In the genomic region with DNA sequence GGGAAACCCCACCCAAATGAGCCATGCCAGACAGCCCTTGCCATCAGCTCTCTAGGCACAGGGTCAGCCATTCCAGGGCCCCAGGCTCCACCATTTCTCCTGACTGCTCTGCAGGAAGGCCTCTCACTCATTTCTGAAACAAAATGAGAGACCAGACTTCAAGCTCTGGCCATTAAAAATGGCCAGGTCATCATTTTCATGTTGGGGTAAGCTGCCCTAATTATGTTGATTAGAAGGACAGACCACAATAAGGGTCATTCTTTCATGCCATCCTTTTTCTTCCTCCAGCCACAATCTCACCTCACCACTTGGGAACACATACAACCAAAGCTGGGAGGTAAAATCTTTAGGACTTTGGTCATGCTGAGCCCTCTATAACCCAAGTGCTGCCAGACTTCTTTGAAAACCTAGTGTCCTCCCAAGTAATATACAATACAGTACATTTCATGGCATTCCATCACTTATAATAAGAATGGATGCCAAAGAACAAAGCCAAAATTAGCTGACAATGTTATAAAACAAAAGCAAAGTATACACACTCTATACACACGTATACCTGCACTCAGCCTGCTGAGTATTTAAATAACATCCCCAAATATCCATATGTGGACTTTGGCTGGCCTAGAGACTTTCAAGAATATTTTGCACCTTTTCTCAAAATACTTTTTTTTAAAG, we compare ENCODE assay signal across 18 cellular contexts. TPM values are rescaled to one million over a fixed set of nuclear protein-coding genes. Genes with fewer than 3 reads are reported as not detected.
A peak's percentile ranks its signal among the peaks of the same experiment; 100 is the strongest.
DNase-seq lines count a peak whose midpoint lies in the region; ATAC-seq and TF ChIP-seq lines count a peak whose summit lies in the region.
"Had no signal": no experiment of that assay in that cellular context is flagged by ENCODE, and none has a peak within 500 bp of the region (broad histone marks: within the 10 kb centered on the region; RNA-seq: fewer than 3 reads in every experiment).

No MANE protein-coding gene starts in this region.

- no peaks in the 10 kb centered on the region for H3K27me3 Mint-ChIP-seq in activated T-cell treated with anti-CD3 and anti-CD28 coated beads, Interleukin-2, amount 50 U/mL, for 24 hours
- no peaks in the 10 kb centered on the region for H3K27me3 Mint-ChIP-seq in activated T-cell treated with anti-CD3 and anti-CD28 coated beads, Interleukin-2, amount 50 U/mL, for 72 hours (ENCODE audit: low read depth)

- H3K9me3 ChIP-seq in SK-N-MC (ENCODE audit: low read depth, low read length): no peaks in the 10 kb centered on the region
- no peaks in the 10 kb centered on the region for H3K9me3 ChIP-seq in fibroblast of lung (ENCODE audit: control insufficient read depth, insufficient read depth, low read depth, low read length)
- no peaks in the 10 kb centered on the region for H3K9me3 ChIP-seq in smooth muscle cell (replicated peaks; ENCODE audit: low read depth)
- H3K9me3 ChIP-seq: BLaER1, prostate gland, vagina had no signal

- TF ChIP-seq CTCF in fibroblast of lung (conservative IDR thresholded peaks at IDR 0.05 in 1 of 2, IDR thresholded peaks at IDR 0.05 in 1 of 2; ENCODE audit: low read depth in 1 of 2, low read length in 2 of 2) (no peak), smooth muscle cell (IDR thresholded peaks at IDR 0.05; ENCODE audit: borderline replicate concordance, insufficient read depth, poor library complexity, severe bottlenecking) (no peak)

- peaks cover 7% of the 10 kb centered on the region for H3K4me1 Mint-ChIP-seq in activated T-cell treated with anti-CD3 and anti-CD28 coated beads, Interleukin-2, amount 50 U/mL, for 24 hours (ENCODE audit: low read depth)
- peaks cover 12% of the 10 kb centered on the region for H3K4me1 Mint-ChIP-seq in activated T-cell treated with anti-CD3 and anti-CD28 coated beads, Interleukin-2, amount 50 U/mL, for 72 hours (ENCODE audit: low read depth)

- H3K27me3 ChIP-seq in fibroblast of lung (ENCODE audit: control insufficient read depth, insufficient read depth, low read length) (no peaks in the 10 kb centered on the region), smooth muscle cell (ENCODE audit: low read depth) (no peaks in the 10 kb centered on the region)
- H3K27me3 ChIP-seq: BLaER1, vagina had no signal

- no peaks in the 10 kb centered on the region for H3K79me2 ChIP-seq in fibroblast of lung (ENCODE audit: control insufficient read depth, insufficient read depth, low read length)
- no peaks in the 10 kb centered on the region for H3K79me2 ChIP-seq in smooth muscle cell (ENCODE audit: low read depth)

- peak overlapping the region; percentile 48 for H3K27ac Mint-ChIP-seq in activated T-cell treated with anti-CD3 and anti-CD28 coated beads, Interleukin-2, amount 50 U/mL, for 24 hours
- no peak overlapping the region for H3K27ac Mint-ChIP-seq in activated T-cell treated with anti-CD3 and anti-CD28 coated beads, Interleukin-2, amount 50 U/mL, for 72 hours
- H3K27ac Mint-ChIP-seq: activated T-helper 2 cell treated with anti-CD3 and anti-CD28 coated beads, Interferon-gamma antibody, Interleukin-2, Interleukin-4, amounts not matched to agents 10 μg/mL and 5 μg/mL and 100 μg/mL, durations not matched to agents 14 hours and 24 hours and 36 hours had no signal

- H3K4me3 Mint-ChIP-seq in activated T-cell treated with anti-CD3 and anti-CD28 coated beads, Interleukin-2, amount 50 U/mL, for 24 hours: no peak overlapping the region
- H3K4me3 Mint-ChIP-seq in activated T-cell treated with anti-CD3 and anti-CD28 coated beads, Interleukin-2, amount 50 U/mL, for 72 hours: no peak overlapping the region

- no peaks in the 10 kb centered on the region for H3F3A ChIP-seq in smooth muscle cell (ENCODE audit: low read depth)

- H3K4me2 ChIP-seq in fibroblast of lung (ENCODE audit: extremely low read depth, insufficient read depth, low read length) (peak overlapping the region; percentile 59), smooth muscle cell (peak overlapping the region; percentile 58)
- H3K4me2 ChIP-seq: BLaER1 had no signal

- DNase-seq in activated T-cell treated with anti-CD3 and anti-CD28 coated beads, Interleukin-2, amount 50 U/mL, for 24 hours: no peak
- no peak for DNase-seq in activated T-cell treated with anti-CD3 and anti-CD28 coated beads, Interleukin-2, amount 50 U/mL, for 72 hours
- DNase-seq in SK-N-MC (ENCODE audit: low read depth, low spot score) (no peak), fibroblast of lung (ENCODE audit: low read depth in 2 of 2) (no peak), smooth muscle cell (lab: John Stamatoyannopoulos, UW; ENCODE audit: unreplicated experiment) (no peak), iPS-NIHi11 (ENCODE audit: low spot score) (no peak)
- DNase-seq: activated CD4-positive, alpha-beta T cell treated with anti-CD3 and anti-CD28 coated beads for 48 hours; caudate nucleus; NCI-H1694; NCI-H748 treated with DMSO at 0.1 percent for 48 hours; T-helper 1 cell had no signal

- no peak for ATAC-seq in activated T-cell treated with anti-CD3 and anti-CD28 coated beads, Interleukin-2, amount 50 U/mL, for 72 hours (replicated peaks in 1 of 2)
- ATAC-seq in HG02870 (IDR thresholded peaks at IDR 0.05; ENCODE audit: unreplicated experiment) (no peak), GM19452 (IDR thresholded peaks at IDR 0.05; ENCODE audit: unreplicated experiment) (no peak)

- no peaks in the 10 kb centered on the region for H3K36me3 ChIP-seq in SK-N-MC (ENCODE audit: insufficient read depth, low read length)
- no peaks in the 10 kb centered on the region for H3K36me3 ChIP-seq in fibroblast of lung (ENCODE audit: control insufficient read depth, insufficient read depth, low read length)
- H3K36me3 ChIP-seq in smooth muscle cell (ENCODE audit: low read depth): no peaks in the 10 kb centered on the region
- H3K36me3 ChIP-seq: prostate gland had no signal

- 87% methylated on average over 1 of the region's 1 CpG for WGBS in smooth muscle cell (ENCODE audit: low lambda C conversion rate)

- H3K4me3 ChIP-seq in SK-N-MC: 0 out of 2 replicates have a peak overlapping the region, but pooled peaks have one; percentile 11
- no peak overlapping the region for H3K4me3 ChIP-seq in fibroblast of lung (replicated peaks in 1 of 4; ENCODE audit: control extremely low read depth in 1 of 4, insufficient read depth in 1 of 4, low read depth in 3 of 4, low read length in 4 of 4)
- no peak overlapping the region for H3K4me3 ChIP-seq in smooth muscle cell
- H3K4me3 ChIP-seq: BLaER1, prostate gland, vagina had no signal

- H3K27ac ChIP-seq in SK-N-MC (peak overlapping the region; percentile 92), fibroblast of lung (ENCODE audit: insufficient read depth, low read length) (peak overlapping the region; percentile 46), smooth muscle cell (ENCODE audit: low read depth) (peak overlapping the region; percentile 77)
- H3K27ac ChIP-seq: BLaER1, HL-60, prostate gland, vagina had no signal

- H4K20me1 ChIP-seq in fibroblast of lung (ENCODE audit: control insufficient read depth, extremely low read depth, insufficient read depth, low read length) (no peaks in the 10 kb centered on the region), smooth muscle cell (ENCODE audit: low read depth) (no peaks in the 10 kb centered on the region)
- H4K20me1 ChIP-seq: BLaER1 had no signal

- H3K4me1 ChIP-seq in fibroblast of lung (ENCODE audit: control insufficient read depth, extremely low read depth, insufficient read depth, low read length): peaks cover 25% of the 10 kb centered on the region
- no peaks in the 10 kb centered on the region for H3K4me1 ChIP-seq in smooth muscle cell (ENCODE audit: low read depth)
- H3K4me1 ChIP-seq: BLaER1, prostate gland had no signal

- no peak overlapping the region for H3K9ac ChIP-seq in SK-N-MC (ENCODE audit: insufficient read length)
- H3K9ac ChIP-seq in fibroblast of lung (ENCODE audit: insufficient read depth, low read length): no peak overlapping the region
- H3K9ac ChIP-seq in smooth muscle cell (ENCODE audit: low read depth): no peak overlapping the region
- H3K9ac ChIP-seq: BLaER1 had no signal

- H3K36me3 Mint-ChIP-seq in activated T-cell treated with anti-CD3 and anti-CD28 coated beads, Interleukin-2, amount 50 U/mL, for 24 hours (ENCODE audit: low read depth): peaks cover 44% of the 10 kb centered on the region
- no peaks in the 10 kb centered on the region for H3K36me3 Mint-ChIP-seq in activated T-cell treated with anti-CD3 and anti-CD28 coated beads, Interleukin-2, amount 50 U/mL, for 72 hours (ENCODE audit: insufficient read depth in 2 of 2)

- H2AFZ ChIP-seq in fibroblast of lung (ENCODE audit: low read length): no peak overlapping the region
- H2AFZ ChIP-seq in smooth muscle cell (ENCODE audit: low read depth): no peak overlapping the region

- no peaks in the 10 kb centered on the region for H3K9me3 Mint-ChIP-seq in activated T-cell treated with anti-CD3 and anti-CD28 coated beads, Interleukin-2, amount 50 U/mL, for 24 hours
- H3K9me3 Mint-ChIP-seq in activated T-cell treated with anti-CD3 and anti-CD28 coated beads, Interleukin-2, amount 50 U/mL, for 72 hours: no peaks in the 10 kb centered on the region
- H3K9me3 Mint-ChIP-seq: activated T-helper 2 cell treated with anti-CD3 and anti-CD28 coated beads, Interferon-gamma antibody, Interleukin-2, Interleukin-4, amounts not matched to agents 10 μg/mL and 5 μg/mL and 100 μg/mL, durations not matched to agents 14 hours and 24 hours and 36 hours had no signal

RNA-seq across cellular contexts. Expression of a gene that starts 22.4 kb away (rescaled TPM):
- 10 to 100 TPM; 19.9 to 28.4 TPM for total RNA-seq in activated T-cell treated with anti-CD3 and anti-CD28 coated beads, Interleukin-2, amount 50 U/mL, for 72 hours
- total RNA-seq in fibroblast of lung: 19.8 and 22.1 TPM in 2 replicates
- polyA plus RNA-seq in fibroblast of lung: 16.4 and 19.9 TPM in 2 replicates
- 8.7 and 10.3 TPM in 2 replicates for polyA plus RNA-seq in fibroblast of lung (2012)
- 3.0 and 4.9 TPM in 2 replicates for polyA minus RNA-seq in fibroblast of lung (ENCODE audit: low replicate concordance)
- 18.8 and 19.0 TPM in 2 replicates for total RNA-seq in smooth muscle cell
- polyA plus RNA-seq in smooth muscle cell: 9.3 and 12.8 TPM in 2 replicates

RNA-seq across cellular contexts. Expression of a gene that starts 59.9 kb away (rescaled TPM):
- total RNA-seq in activated T-cell treated with anti-CD3 and anti-CD28 coated beads, Interleukin-2, amount 50 U/mL, for 72 hours: 1 to 10 TPM; 5.2 to 6.1 TPM
- total RNA-seq in fibroblast of lung (1.8 and 2.3 TPM in 2 replicates), smooth muscle cell (0.54 and 1.9 TPM in 2 replicates)
- polyA plus RNA-seq in fibroblast of lung (1.9 and 2.1 TPM in 2 replicates), smooth muscle cell (0.92 and 1.8 TPM in 2 replicates)
- 0.99 and 1.7 TPM in 2 replicates for polyA plus RNA-seq in fibroblast of lung (2012)
- polyA minus RNA-seq in fibroblast of lung (ENCODE audit: low replicate concordance): 0.39 and 3.3 TPM in 2 replicates
